In genomic region chr16:11384956-11385586, GRCh38 we compare ENCODE assay signal across 1 cellular context.
TF ChIP-seq lines count a peak whose summit lies in the region.

No MANE protein-coding gene starts in this region.

TF ChIP-seq in HepG2, 621 proteins besides CTCF, POLR2A, EP300 and RAD21 (continued from another document and continues in another):
- TF ChIP-seq ZNF782 (CRISPR knock-in tag; IDR thresholded peaks at IDR 0.05; ENCODE audit: borderline replicate concordance) (no peak), BORCS8-MEF2B (CRISPR knock-in tag; IDR thresholded peaks at IDR 0.05) (0 out of 2 replicates have a peak, but pooled peaks have one; percentile 24), KAT2B (IDR thresholded peaks at IDR 0.05; ENCODE audit: borderline replicate concordance, low read depth, low read length) (no peak), ZBED4 (CRISPR knock-in tag; IDR thresholded peaks at IDR 0.05; ENCODE audit: borderline replicate concordance) (no peak), SRF (IDR thresholded peaks at IDR 0.05; ENCODE audit: low read depth, low read length) (no peak), ZNF496 (CRISPR knock-in tag; IDR thresholded peaks at IDR 0.05; ENCODE audit: insufficient replicate concordance) (no peak), ZNF24 (IDR thresholded peaks at IDR 0.05) (no peak), ZNF7 (CRISPR knock-in tag; IDR thresholded peaks at IDR 0.05) (no peak), SALL1 (CRISPR knock-in tag; IDR thresholded peaks at IDR 0.05) (peak; percentile 41; the same call in 1 of the 2 replicates), ZNF224 (CRISPR knock-in tag; IDR thresholded peaks at IDR 0.05) (no peak), ZNF121 (CRISPR knock-in tag; IDR thresholded peaks at IDR 0.05) (no peak), ZNF577 (CRISPR knock-in tag; IDR thresholded peaks at IDR 0.05; ENCODE audit: borderline replicate concordance, low read depth) (no peak), ZFP62 (CRISPR knock-in tag; IDR thresholded peaks at IDR 0.05) (0 out of 2 replicates have a peak, but pooled peaks have one; percentile 30), UBTF (CRISPR knock-in tag; IDR thresholded peaks at IDR 0.05) (0 out of 2 replicates have a peak, but pooled peaks have one; percentile 35), FOXA3 (CRISPR knock-in tag; IDR thresholded peaks at IDR 0.05) (no peak), ZNF468 (CRISPR knock-in tag; IDR thresholded peaks at IDR 0.05) (peak; percentile 26; the same call in 1 of the 2 replicates), SUZ12 (IDR thresholded peaks at IDR 0.05; ENCODE audit: low read depth, low read length) (no peak), SNAI1 (CRISPR knock-in tag; IDR thresholded peaks at IDR 0.05; ENCODE audit: borderline replicate concordance) (0 out of 2 replicates have a peak, but pooled peaks have one; percentile 55), ZNF431 (CRISPR knock-in tag; IDR thresholded peaks at IDR 0.05; ENCODE audit: borderline replicate concordance, low read depth) (no peak), SP4 (CRISPR knock-in tag; IDR thresholded peaks at IDR 0.05) (no peak), ZNF446 (CRISPR knock-in tag; IDR thresholded peaks at IDR 0.05) (peak; percentile 75; the same call in 1 of the 2 replicates), ZSCAN31 (CRISPR knock-in tag; IDR thresholded peaks at IDR 0.05; ENCODE audit: low read depth) (no peak), ZNF17 (CRISPR knock-in tag; IDR thresholded peaks at IDR 0.05) (no peak), NRL (CRISPR knock-in tag; IDR thresholded peaks at IDR 0.05; ENCODE audit: borderline replicate concordance) (0 out of 2 replicates have a peak, but pooled peaks have one; percentile 42), ATF7-NPFF (CRISPR knock-in tag; IDR thresholded peaks at IDR 0.05; ENCODE audit: low read depth) (0 out of 2 replicates have a peak, but pooled peaks have one; percentile 10), ZNF607 (CRISPR knock-in tag; IDR thresholded peaks at IDR 0.05; ENCODE audit: borderline replicate concordance) (peak; percentile 67; the same call in 1 of the 2 replicates), CAMTA2 (CRISPR knock-in tag; IDR thresholded peaks at IDR 0.05; ENCODE audit: borderline replicate concordance) (0 out of 2 replicates have a peak, but pooled peaks have one; percentile 62), IRF1 (CRISPR knock-in tag; IDR thresholded peaks at IDR 0.05; ENCODE audit: low read depth) (no peak), PAX8 (CRISPR knock-in tag; IDR thresholded peaks at IDR 0.05; ENCODE audit: borderline replicate concordance) (no peak), THAP11 (CRISPR knock-in tag; IDR thresholded peaks at IDR 0.05) (no peak), ZNF512 (CRISPR knock-in tag; IDR thresholded peaks at IDR 0.05) (no peak), ZNF839 (CRISPR knock-in tag; IDR thresholded peaks at IDR 0.05; ENCODE audit: borderline replicate concordance) (0 out of 2 replicates have a peak, but pooled peaks have one; percentile 36), MAFK (conservative IDR thresholded peaks at IDR 0.05 in 1 of 2, IDR thresholded peaks at IDR 0.05 in 1 of 2; ENCODE audit: low read length in 2 of 2) (no peak), HNRNPH1 (optimal IDR thresholded peaks at IDR 0.05; ENCODE audit: low read depth, low read length) (no peak), CCDC6 (CRISPR knock-in tag; IDR thresholded peaks at IDR 0.05) (no peak), ZFX (CRISPR knock-in tag; IDR thresholded peaks at IDR 0.05; ENCODE audit: low read depth) (peak; percentile 62; the same call in 1 of the 2 replicates), YEATS2 (CRISPR knock-in tag; IDR thresholded peaks at IDR 0.05; ENCODE audit: borderline replicate concordance) (no peak), ZBTB33 (CRISPR knock-in tag; IDR thresholded peaks at IDR 0.05) (no peak)
- TF ChIP-seq, protein P1, sequence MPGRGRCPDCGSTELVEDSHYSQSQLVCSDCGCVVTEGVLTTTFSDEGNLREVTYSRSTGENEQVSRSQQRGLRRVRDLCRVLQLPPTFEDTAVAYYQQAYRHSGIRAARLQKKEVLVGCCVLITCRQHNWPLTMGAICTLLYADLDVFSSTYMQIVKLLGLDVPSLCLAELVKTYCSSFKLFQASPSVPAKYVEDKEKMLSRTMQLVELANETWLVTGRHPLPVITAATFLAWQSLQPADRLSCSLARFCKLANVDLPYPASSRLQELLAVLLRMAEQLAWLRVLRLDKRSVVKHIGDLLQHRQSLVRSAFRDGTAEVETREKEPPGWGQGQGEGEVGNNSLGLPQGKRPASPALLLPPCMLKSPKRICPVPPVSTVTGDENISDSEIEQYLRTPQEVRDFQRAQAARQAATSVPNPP (CRISPR knock-in tag; IDR thresholded peaks at IDR 0.05) = no peak
- TF ChIP-seq, protein P2, sequence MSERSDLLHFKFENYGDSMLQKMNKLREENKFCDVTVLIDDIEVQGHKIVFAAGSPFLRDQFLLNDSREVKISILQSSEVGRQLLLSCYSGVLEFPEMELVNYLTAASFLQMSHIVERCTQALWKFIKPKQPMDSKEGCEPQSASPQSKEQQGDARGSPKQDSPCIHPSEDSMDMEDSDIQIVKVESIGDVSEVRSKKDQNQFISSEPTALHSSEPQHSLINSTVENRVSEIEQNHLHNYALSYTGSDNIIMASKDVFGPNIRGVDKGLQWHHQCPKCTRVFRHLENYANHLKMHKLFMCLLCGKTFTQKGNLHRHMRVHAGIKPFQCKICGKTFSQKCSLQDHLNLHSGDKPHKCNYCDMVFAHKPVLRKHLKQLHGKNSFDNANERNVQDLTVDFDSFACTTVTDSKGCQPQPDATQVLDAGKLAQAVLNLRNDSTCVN (CRISPR knock-in tag; IDR thresholded peaks at IDR 0.05; ENCODE audit: borderline replicate concordance) = no peak
- TF ChIP-seq, protein P3, sequence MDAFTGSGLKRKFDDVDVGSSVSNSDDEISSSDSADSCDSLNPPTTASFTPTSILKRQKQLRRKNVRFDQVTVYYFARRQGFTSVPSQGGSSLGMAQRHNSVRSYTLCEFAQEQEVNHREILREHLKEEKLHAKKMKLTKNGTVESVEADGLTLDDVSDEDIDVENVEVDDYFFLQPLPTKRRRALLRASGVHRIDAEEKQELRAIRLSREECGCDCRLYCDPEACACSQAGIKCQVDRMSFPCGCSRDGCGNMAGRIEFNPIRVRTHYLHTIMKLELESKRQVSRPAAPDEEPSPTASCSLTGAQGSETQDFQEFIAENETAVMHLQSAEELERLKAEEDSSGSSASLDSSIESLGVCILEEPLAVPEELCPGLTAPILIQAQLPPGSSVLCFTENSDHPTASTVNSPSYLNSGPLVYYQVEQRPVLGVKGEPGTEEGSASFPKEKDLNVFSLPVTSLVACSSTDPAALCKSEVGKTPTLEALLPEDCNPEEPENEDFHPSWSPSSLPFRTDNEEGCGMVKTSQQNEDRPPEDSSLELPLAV (CRISPR knock-in tag; conservative IDR thresholded peaks at IDR 0.05; ENCODE audit: low read depth) = no peak
- TF ChIP-seq, protein P4, sequence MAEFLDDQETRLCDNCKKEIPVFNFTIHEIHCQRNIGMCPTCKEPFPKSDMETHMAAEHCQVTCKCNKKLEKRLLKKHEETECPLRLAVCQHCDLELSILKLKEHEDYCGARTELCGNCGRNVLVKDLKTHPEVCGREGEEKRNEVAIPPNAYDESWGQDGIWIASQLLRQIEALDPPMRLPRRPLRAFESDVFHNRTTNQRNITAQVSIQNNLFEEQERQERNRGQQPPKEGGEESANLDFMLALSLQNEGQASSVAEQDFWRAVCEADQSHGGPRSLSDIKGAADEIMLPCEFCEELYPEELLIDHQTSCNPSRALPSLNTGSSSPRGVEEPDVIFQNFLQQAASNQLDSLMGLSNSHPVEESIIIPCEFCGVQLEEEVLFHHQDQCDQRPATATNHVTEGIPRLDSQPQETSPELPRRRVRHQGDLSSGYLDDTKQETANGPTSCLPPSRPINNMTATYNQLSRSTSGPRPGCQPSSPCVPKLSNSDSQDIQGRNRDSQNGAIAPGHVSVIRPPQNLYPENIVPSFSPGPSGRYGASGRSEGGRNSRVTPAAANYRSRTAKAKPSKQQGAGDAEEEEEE (CRISPR knock-in tag; IDR thresholded peaks at IDR 0.05; ENCODE audit: borderline replicate concordance) = no peak
- TF ChIP-seq, protein P5, sequence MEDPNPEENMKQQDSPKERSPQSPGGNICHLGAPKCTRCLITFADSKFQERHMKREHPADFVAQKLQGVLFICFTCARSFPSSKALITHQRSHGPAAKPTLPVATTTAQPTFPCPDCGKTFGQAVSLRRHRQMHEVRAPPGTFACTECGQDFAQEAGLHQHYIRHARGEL (CRISPR knock-in tag; IDR thresholded peaks at IDR 0.05) = peak; percentile 44; the same call in 1 of the 2 replicates
- TF ChIP-seq, protein P6, sequence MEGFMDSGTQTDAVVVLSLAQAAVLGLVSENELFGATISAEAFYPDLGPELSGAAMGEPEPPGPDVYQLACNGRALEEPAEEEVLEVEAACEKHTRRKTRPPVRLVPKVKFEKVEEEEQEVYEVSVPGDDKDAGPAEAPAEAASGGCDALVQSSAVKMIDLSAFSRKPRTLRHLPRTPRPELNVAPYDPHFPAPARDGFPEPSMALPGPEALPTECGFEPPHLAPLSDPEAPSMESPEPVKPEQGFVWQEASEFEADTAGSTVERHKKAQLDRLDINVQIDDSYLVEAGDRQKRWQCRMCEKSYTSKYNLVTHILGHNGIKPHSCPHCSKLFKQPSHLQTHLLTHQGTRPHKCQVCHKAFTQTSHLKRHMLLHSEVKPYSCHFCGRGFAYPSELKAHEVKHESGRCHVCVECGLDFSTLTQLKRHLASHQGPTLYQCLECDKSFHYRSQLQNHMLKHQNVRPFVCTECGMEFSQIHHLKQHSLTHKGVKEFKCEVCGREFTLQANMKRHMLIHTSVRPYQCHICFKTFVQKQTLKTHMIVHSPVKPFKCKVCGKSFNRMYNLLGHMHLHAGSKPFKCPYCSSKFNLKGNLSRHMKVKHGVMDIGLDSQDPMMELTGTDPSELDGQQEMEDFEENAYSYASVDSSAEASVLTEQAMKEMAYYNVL (CRISPR knock-in tag; IDR thresholded peaks at IDR 0.05; ENCODE audit: borderline replicate concordance) = no peak
